Comparison of ENCODE assay signal across 8 cellular contexts in genomic region chr19:35740423-35741215, GRCh38. TPM values are rescaled to one million over a fixed set of nuclear protein-coding genes. Genes with fewer than 3 reads are reported as not detected.
A peak's percentile ranks its signal among the peaks of the same experiment; 100 is the strongest.
DNase-seq lines count a peak whose midpoint lies in the region; ATAC-seq and TF ChIP-seq lines count a peak whose summit lies in the region.

No MANE protein-coding gene starts in this region.

- peak overlapping the region; percentile 61 to 98 (median 94) for H3K27ac Mint-ChIP-seq in naive B cell
- peak overlapping the region; percentile 94 for H3K27ac Mint-ChIP-seq in stimulated activated effector memory CD8-positive, alpha-beta T cell treated with anti-CD3 and anti-CD28 coated beads, Interleukin-12 subunit alpha, Interleukin-12 subunit beta, amount 100 ng/mL, for 72 hours

- H3K27me3 ChIP-seq in PC-9 (ENCODE audit: insufficient read depth, low read depth) (no peaks in the 10 kb centered on the region), esophagus muscularis mucosa (no peaks in the 10 kb centered on the region)

- CTCF ChIA-PET in PC-9 (lab: Charles Lee) = interaction anchor here (0.6 kb wide), 1 partner anchor 429 kb away, joined by 7 read pairs; no protein-coding TSS in a partner anchor

- H3K4me3 Mint-ChIP-seq in activated T-cell treated with anti-CD3 and anti-CD28 coated beads, Interleukin-2, amount 50 U/mL, for 4 hours = peak overlapping the region; percentile 88
- H3K4me3 Mint-ChIP-seq in naive B cell = peak overlapping the region; percentile 85 to 98 (median 94)
- peak overlapping the region; percentile 94 for H3K4me3 Mint-ChIP-seq in stimulated activated effector memory CD8-positive, alpha-beta T cell treated with anti-CD3 and anti-CD28 coated beads, Interleukin-12 subunit alpha, Interleukin-12 subunit beta, amount 100 ng/mL, for 72 hours

- no peaks in the 10 kb centered on the region for H3K27me3 Mint-ChIP-seq in activated T-cell treated with anti-CD3 and anti-CD28 coated beads, Interleukin-2, amount 50 U/mL, for 4 hours (ENCODE audit: low read depth)
- no peaks in the 10 kb centered on the region for H3K27me3 Mint-ChIP-seq in naive B cell

- under 1% methylated on average over 17 of the region's 63 CpGs for WGBS in esophagus muscularis mucosa

- H3K9me3 ChIP-seq in PC-9 (ENCODE audit: insufficient read depth, low read depth) (no peaks in the 10 kb centered on the region), esophagus muscularis mucosa (no peaks in the 10 kb centered on the region)

- ATAC-seq in GM21717 (IDR thresholded peaks at IDR 0.05; ENCODE audit: unreplicated experiment) (peak; percentile 52), naive B cell (ENCODE audit: low read depth in 2 of 2) (peak; percentile 61 to 64)
- ATAC-seq in activated T-cell treated with anti-CD3 and anti-CD28 coated beads, Interleukin-2, amount 50 U/mL, for 4 hours = peak; percentile 66 to 72
- peak; percentile 78 for ATAC-seq in stimulated activated effector memory CD8-positive, alpha-beta T cell treated with anti-CD3 and anti-CD28 coated beads, Interleukin-12 subunit alpha, Interleukin-12 subunit beta, amount 100 ng/mL, for 72 hours

- peak; percentile 99 for DNase-seq in DMS53 treated with DMSO at 0.1 percent for 48 hours (lab: John Stamatoyannopoulos, UW; ENCODE audit: unreplicated experiment)
- DNase-seq in KG1 (lab: John Stamatoyannopoulos, UW) = peak; percentile 84
- DNase-seq in PC-9 = peak; percentile 86 to 96
- DNase-seq in activated T-cell treated with anti-CD3 and anti-CD28 coated beads, Interleukin-2, amount 50 U/mL, for 4 hours = peak; percentile 91
- peak; percentile 99 for DNase-seq in esophagus muscularis mucosa (ENCODE audit: extremely low spot score)
- peak; percentile 92 for DNase-seq in naive B cell
- DNase-seq in stimulated activated effector memory CD8-positive, alpha-beta T cell treated with anti-CD3 and anti-CD28 coated beads, Interleukin-12 subunit alpha, Interleukin-12 subunit beta, amount 100 ng/mL, for 72 hours (ENCODE audit: low spot score in 2 of 2) = peak; percentile 87 to 98

- no peaks in the 10 kb centered on the region for H3K9me3 Mint-ChIP-seq in activated T-cell treated with anti-CD3 and anti-CD28 coated beads, Interleukin-2, amount 50 U/mL, for 4 hours
- H3K9me3 Mint-ChIP-seq in naive B cell = peaks cover 0 to 2% (median 0%) of the 10 kb centered on the region in 7 donors
- H3K9me3 Mint-ChIP-seq in stimulated activated effector memory CD8-positive, alpha-beta T cell treated with anti-CD3 and anti-CD28 coated beads, Interleukin-12 subunit alpha, Interleukin-12 subunit beta, amount 100 ng/mL, for 72 hours = no peaks in the 10 kb centered on the region

- no peak overlapping the region for H3K27ac ChIP-seq in PC-9
- H3K27ac ChIP-seq in esophagus muscularis mucosa (replicated peaks in 1 of 4) = peak overlapping the region; percentile 80 to 94 (median 88)

- peak overlapping the region; percentile 86 for H3K4me3 ChIP-seq in PC-9
- peak overlapping the region; percentile 58 to 67 (median 66) for H3K4me3 ChIP-seq in esophagus muscularis mucosa

- H2AFZ ChIP-seq in PC-9 = peak overlapping the region; percentile 88

- TF ChIP-seq EP300 in esophagus muscularis mucosa (IDR thresholded peaks at IDR 0.05) = peak; percentile 86

- H3K9me2 ChIP-seq in PC-9 (ENCODE audit: insufficient read depth) = no peaks in the 10 kb centered on the region

- H3K36me3 ChIP-seq in PC-9 (ENCODE audit: low read depth) = no peaks in the 10 kb centered on the region
- peaks cover 22 to 61% (median 47%) of the 10 kb centered on the region in 4 donors for H3K36me3 ChIP-seq in esophagus muscularis mucosa

- H4K20me1 ChIP-seq in PC-9 (ENCODE audit: insufficient read depth) = no peaks in the 10 kb centered on the region

- H3K79me2 ChIP-seq in PC-9 (ENCODE audit: low read depth) = peaks cover 1% of the 10 kb centered on the region

- no TSS peak for BruUV-seq in PC-9 (replicated peaks; lab: Mats Ljungman, UMichigan)

- TF ChIP-seq CTCF in PC-9 (conservative IDR thresholded peaks at IDR 0.05) = no peak; the same call in 1 of the 2 replicates
- peak in 1 of 3 experiments; percentile 36 for TF ChIP-seq CTCF in esophagus muscularis mucosa (IDR thresholded peaks at IDR 0.05)

- H3F3A ChIP-seq in PC-9 (ENCODE audit: insufficient read depth, low read depth) = peaks cover 20% of the 10 kb centered on the region; the same call in 1 of the 2 replicates

- peaks cover 10% of the 10 kb centered on the region; the same call in 1 of the 2 replicates for H3K4me1 ChIP-seq in PC-9 (replicated peaks; ENCODE audit: insufficient read depth)
- H3K4me1 ChIP-seq in esophagus muscularis mucosa = peaks cover 24 to 61% (median 37%) of the 10 kb centered on the region in 4 donors

- H3K36me3 Mint-ChIP-seq in activated T-cell treated with anti-CD3 and anti-CD28 coated beads, Interleukin-2, amount 50 U/mL, for 4 hours (ENCODE audit: insufficient read depth) = peaks cover 23% of the 10 kb centered on the region
- H3K36me3 Mint-ChIP-seq in naive B cell = peaks cover 0 to 20% of the 10 kb centered on the region in 2 donors
- H3K36me3 Mint-ChIP-seq in stimulated activated effector memory CD8-positive, alpha-beta T cell treated with anti-CD3 and anti-CD28 coated beads, Interleukin-12 subunit alpha, Interleukin-12 subunit beta, amount 100 ng/mL, for 72 hours = peaks cover 88% of the 10 kb centered on the region

- peak overlapping the region; percentile 100 for H3K4me2 ChIP-seq in PC-9

- intact Hi-C loops in PC-9 (cut with micrococcal nuclease; ENCODE audit: unreplicated experiment) = loop anchor here (2.0 to 10.0 kb wide), 3 partner anchors 18 to 254 kb away; partner anchors contain the start of genes HCST, NFKBID, PROSER3 and SDHAF1
- intact Hi-C loops in esophagus muscularis mucosa (cut with DNase I) = no loop called here

- H3K4me1 Mint-ChIP-seq in activated T-cell treated with anti-CD3 and anti-CD28 coated beads, Interleukin-2, amount 50 U/mL, for 4 hours (ENCODE audit: low read depth) = peaks cover 49% of the 10 kb centered on the region
- H3K4me1 Mint-ChIP-seq in naive B cell = peaks cover 35 to 67% (median 65%) of the 10 kb centered on the region in 3 donors
- H3K4me1 Mint-ChIP-seq in stimulated activated effector memory CD8-positive, alpha-beta T cell treated with anti-CD3 and anti-CD28 coated beads, Interleukin-12 subunit alpha, Interleukin-12 subunit beta, amount 100 ng/mL, for 72 hours = peaks cover 67% of the 10 kb centered on the region

- no peak for TF ChIP-seq POLR2A in esophagus muscularis mucosa (IDR thresholded peaks at IDR 0.05; ENCODE audit: low read depth)

- POLR2A ChIA-PET in PC-9 (lab: Charles Lee; ENCODE audit: unreplicated experiment) = interaction anchor here (0.5 kb wide), 1 partner anchor 33 kb away, joined by 5 read pairs; no protein-coding TSS in a partner anchor

RNA-seq across cellular contexts. Expression of gene IGFLR1, which starts 1.6 kb away (rescaled TPM):
- total RNA-seq in PC-9 (2021) = 8.6 and 9.7 TPM in 2 replicates
- 10 to 100 TPM; 24.0 to 32.7 (median 29.8) TPM for total RNA-seq in activated T-cell treated with anti-CD3 and anti-CD28 coated beads, Interleukin-2, amount 50 U/mL, for 4 hours
- total RNA-seq in esophagus muscularis mucosa = 1 to 10 TPM; 1.7 to 8.1 (median 5.9) TPM
- 100 to 1,000 TPM; 114 to 195 (median 134) TPM for polyA plus RNA-seq in naive B cell (ENCODE audit: low read depth in 6 of 6)

RNA-seq across cellular contexts. Expression of gene U2AF1L4, which starts 4.6 kb away (rescaled TPM):
- total RNA-seq in PC-9 (2021) (13.9 and 14.3 TPM in 2 replicates), esophagus muscularis mucosa (10 to 100 TPM in 3 of 4 donors, 1 to 10 TPM in 1; 7.9 to 31.1 (median 20.9) TPM)
- 10 to 100 TPM; 18.9 to 25.2 (median 19.4) TPM for total RNA-seq in activated T-cell treated with anti-CD3 and anti-CD28 coated beads, Interleukin-2, amount 50 U/mL, for 4 hours
- 10 to 100 TPM; 26.1 to 41.0 (median 32.5) TPM for polyA plus RNA-seq in naive B cell (ENCODE audit: low read depth in 6 of 6)

RNA-seq across cellular contexts. Expression of gene PSENEN, which starts 4.8 kb away (rescaled TPM):
- total RNA-seq in PC-9 (2021) = 106 and 130 TPM in 2 replicates
- 10 to 100 TPM; 46.1 to 49.3 (median 47.9) TPM for total RNA-seq in activated T-cell treated with anti-CD3 and anti-CD28 coated beads, Interleukin-2, amount 50 U/mL, for 4 hours
- 10 to 100 TPM; 27.4 to 48.7 (median 33.8) TPM for total RNA-seq in esophagus muscularis mucosa
- 100 to 1,000 TPM in 2 of 6 donors, 10 to 100 TPM in 4; 82.4 to 105 (median 94.3) TPM for polyA plus RNA-seq in naive B cell (ENCODE audit: low read depth in 6 of 6)

RNA-seq across cellular contexts. Expression of gene LIN37, which starts 7.8 kb away (rescaled TPM):
- 9.4 and 17.0 TPM in 2 replicates for total RNA-seq in PC-9 (2021)
- 1 to 10 TPM; 5.8 to 6.4 (median 6.4) TPM for total RNA-seq in activated T-cell treated with anti-CD3 and anti-CD28 coated beads, Interleukin-2, amount 50 U/mL, for 4 hours
- total RNA-seq in esophagus muscularis mucosa = 10 to 100 TPM; 11.6 to 18.3 (median 15.6) TPM
- polyA plus RNA-seq in naive B cell (ENCODE audit: low read depth in 6 of 6) = 10 to 100 TPM in 3 of 6 donors, 1 to 10 TPM in 3; 8.1 to 17.9 (median 11.1) TPM

RNA-seq across cellular contexts. Expression of gene HSPB6, which starts 16.2 kb away (rescaled TPM):
- 2.5 and 2.7 TPM in 2 replicates for total RNA-seq in PC-9 (2021)
- total RNA-seq in activated T-cell treated with anti-CD3 and anti-CD28 coated beads, Interleukin-2, amount 50 U/mL, for 4 hours = under 1 TPM; 0.22 to 0.46 (median 0.37) TPM
- 100 to 1,000 TPM in 2 of 4 donors, 10 to 100 TPM in 2; 64.4 to 146 (median 105) TPM for total RNA-seq in esophagus muscularis mucosa
- polyA plus RNA-seq in naive B cell (ENCODE audit: low read depth in 6 of 6) = not detected
